Comparison of ENCODE assay signal across 11 cellular contexts in the genomic region with DNA sequence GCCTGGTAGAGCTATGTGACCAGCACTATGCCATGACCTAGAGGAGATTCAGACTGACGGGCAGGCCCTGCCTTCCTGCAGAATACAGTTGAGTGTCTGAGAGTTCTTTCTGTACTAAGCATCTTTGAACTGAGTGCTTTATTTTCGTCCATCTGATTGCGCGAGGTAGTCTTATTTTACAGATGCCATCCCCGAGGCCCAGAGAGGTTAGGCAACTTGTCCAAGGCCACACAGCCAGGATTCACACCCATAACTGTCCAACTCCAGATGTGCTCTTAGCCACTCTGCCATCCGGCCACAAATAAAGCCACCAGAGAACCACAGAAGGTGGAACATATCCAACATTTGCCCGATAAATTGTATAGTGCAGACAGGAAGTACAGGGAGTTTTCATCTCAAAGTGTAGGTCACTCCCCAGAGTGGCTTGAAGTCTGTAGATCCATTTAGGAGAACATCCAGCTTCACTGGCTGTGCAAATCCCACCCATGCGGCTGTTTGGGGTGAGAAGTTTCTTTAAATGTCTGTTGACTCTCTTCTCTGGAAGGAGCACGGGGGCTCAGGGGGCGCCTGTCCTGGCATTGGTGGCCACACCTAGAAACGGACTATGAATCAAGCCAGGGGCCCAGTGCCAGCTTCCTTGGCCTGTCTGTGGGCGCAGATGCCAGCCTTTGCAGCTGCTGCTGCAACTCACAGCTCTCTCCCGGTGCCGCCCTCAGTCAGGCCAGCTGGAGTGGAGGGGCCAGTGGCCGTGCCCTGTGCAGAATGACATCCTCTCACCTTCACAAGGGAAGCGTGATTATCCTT. TPM values are rescaled to one million over a fixed set of nuclear protein-coding genes. Genes with fewer than 3 reads are reported as not detected.
DNase-seq lines count a peak whose midpoint lies in the region; ATAC-seq, FAIRE-seq and TF ChIP-seq lines count a peak whose summit lies in the region.
"Had no signal": no experiment of that assay in that cellular context is flagged by ENCODE, and none has a peak within 500 bp of the region (broad histone marks: within the 10 kb centered on the region; RNA-seq: fewer than 3 reads in every experiment).

No MANE protein-coding gene starts in this region.

- H3K4me1 ChIP-seq in astrocyte (ENCODE audit: insufficient read depth, low read length) (peaks cover 65% of the 10 kb centered on the region), small intestine (ENCODE audit: control insufficient read depth in 2 of 2, insufficient read depth in 1 of 2, low read depth in 1 of 2, low read length in 1 of 2) (peaks cover 0 to 2% of the 10 kb centered on the region in 2 donors)

- H3K36me3 Mint-ChIP-seq in astrocyte (ENCODE audit: low read depth, unreplicated experiment): no peaks in the 10 kb centered on the region
- H3K36me3 Mint-ChIP-seq in stimulated activated effector memory CD8-positive, alpha-beta T cell treated with anti-CD3 and anti-CD28 coated beads, Interleukin-12 subunit alpha, Interleukin-12 subunit beta, amount 100 ng/mL, for 72 hours: no peaks in the 10 kb centered on the region

- H3K79me2 ChIP-seq in astrocyte (ENCODE audit: insufficient read depth, low read length): peaks cover 76% of the 10 kb centered on the region

- no peaks in the 10 kb centered on the region for H3K9me3 ChIP-seq in astrocyte (ENCODE audit: insufficient read depth, low read depth, low read length)
- H3K9me3 ChIP-seq in small intestine (ENCODE audit: control insufficient read depth, low read depth): no peaks in the 10 kb centered on the region

- H3K9me3 Mint-ChIP-seq in astrocyte (ENCODE audit: unreplicated experiment): no peaks in the 10 kb centered on the region
- H3K9me3 Mint-ChIP-seq in stimulated activated effector memory CD8-positive, alpha-beta T cell treated with anti-CD3 and anti-CD28 coated beads, Interleukin-12 subunit alpha, Interleukin-12 subunit beta, amount 100 ng/mL, for 72 hours: no peaks in the 10 kb centered on the region
- H3K9me3 Mint-ChIP-seq: nephron progenitor cell had no signal

- H3K27ac ChIP-seq in astrocyte (ENCODE audit: low read depth, low read length) (peak overlapping the region; percentile 50), small intestine (ENCODE audit: low read depth in 1 of 2, low read length in 1 of 2) (peak overlapping the region in 1 of 2 donors; percentile 19)

- H3K27me3 ChIP-seq in astrocyte (ENCODE audit: insufficient read depth, low read length): no peaks in the 10 kb centered on the region
- no peaks in the 10 kb centered on the region for H3K27me3 ChIP-seq in small intestine (ENCODE audit: control insufficient read depth in 2 of 2, insufficient read depth in 2 of 2, low read length in 2 of 2)

- peak overlapping the region; percentile 11 for H3K4me3 Mint-ChIP-seq in astrocyte (ENCODE audit: unreplicated experiment)
- H3K4me3 Mint-ChIP-seq in stimulated activated effector memory CD8-positive, alpha-beta T cell treated with anti-CD3 and anti-CD28 coated beads, Interleukin-12 subunit alpha, Interleukin-12 subunit beta, amount 100 ng/mL, for 72 hours: no peak overlapping the region
- H3K4me3 Mint-ChIP-seq: nephron progenitor cell had no signal

- ATAC-seq in left lobe of liver (peak; percentile 80), HG03520 (IDR thresholded peaks at IDR 0.05; ENCODE audit: unreplicated experiment) (no peak), HG02938 (IDR thresholded peaks at IDR 0.05; ENCODE audit: unreplicated experiment) (no peak)
- ATAC-seq in stimulated activated effector memory CD8-positive, alpha-beta T cell treated with anti-CD3 and anti-CD28 coated beads, Interleukin-12 subunit alpha, Interleukin-12 subunit beta, amount 100 ng/mL, for 72 hours: no peak

- DNase-seq in H54 (ENCODE audit: insufficient read length, low spot score) (peak; percentile 78), astrocyte (ENCODE audit: low read depth) (no peak), left lobe of liver (ENCODE audit: low spot score) (peak; percentile 64), small intestine (peak; percentile 29), CD1c-positive myeloid dendritic cell (ENCODE audit: extremely low spot score) (no peak)
- DNase-seq in stimulated activated effector memory CD8-positive, alpha-beta T cell treated with anti-CD3 and anti-CD28 coated beads, Interleukin-12 subunit alpha, Interleukin-12 subunit beta, amount 100 ng/mL, for 72 hours (ENCODE audit: low spot score in 2 of 2): no peak
- DNase-seq: DMS79 treated with DMSO at 0.1 percent for 48 hours; nephron progenitor cell; stimulated activated naive CD4-positive, alpha-beta T cell had no signal

- H3K27ac Mint-ChIP-seq in astrocyte (ENCODE audit: unreplicated experiment): peak overlapping the region; percentile 75
- H3K27ac Mint-ChIP-seq in stimulated activated effector memory CD8-positive, alpha-beta T cell treated with anti-CD3 and anti-CD28 coated beads, Interleukin-12 subunit alpha, Interleukin-12 subunit beta, amount 100 ng/mL, for 72 hours: no peak overlapping the region

- peaks cover 82% of the 10 kb centered on the region for H3K4me1 Mint-ChIP-seq in astrocyte (ENCODE audit: low read depth, unreplicated experiment)
- peaks cover 43% of the 10 kb centered on the region for H3K4me1 Mint-ChIP-seq in stimulated activated effector memory CD8-positive, alpha-beta T cell treated with anti-CD3 and anti-CD28 coated beads, Interleukin-12 subunit alpha, Interleukin-12 subunit beta, amount 100 ng/mL, for 72 hours

- H3K27me3 Mint-ChIP-seq in astrocyte (ENCODE audit: low read depth, unreplicated experiment): no peaks in the 10 kb centered on the region

- no peak for TF ChIP-seq CTCF in astrocyte (IDR thresholded peaks at IDR 0.05; ENCODE audit: insufficient read depth, low read depth, low read length)

- H3K9ac ChIP-seq in astrocyte (ENCODE audit: low read length): peak overlapping the region; percentile 11

- no peak overlapping the region for H3K4me3 ChIP-seq in astrocyte (ENCODE audit: insufficient read depth, low read depth, low read length)
- no peak overlapping the region for H3K4me3 ChIP-seq in small intestine (ENCODE audit: low read depth in 1 of 2, low read length in 2 of 2)

- 41 to 63% (median 51%) methylated on average over 16 of the region's 16 CpGs for WGBS in small intestine, 3 donors

- FAIRE-seq in H54 (lab: Jason Lieb, UNC): peak; percentile 11
- no peak for FAIRE-seq in astrocyte (lab: Jason Lieb, UNC)
- FAIRE-seq in small intestine (lab: Jason Lieb, UNC): no peak

- no peak for TF ChIP-seq POLR2A in H54 (IDR thresholded peaks at IDR 0.05; ENCODE audit: low read depth, low read length)

- H3K36me3 ChIP-seq in astrocyte (ENCODE audit: insufficient read depth, low read length) (no peaks in the 10 kb centered on the region), small intestine (ENCODE audit: control insufficient read depth in 2 of 2, insufficient read depth in 2 of 2, low read length in 2 of 2) (no peaks in the 10 kb centered on the region)

- H2AFZ ChIP-seq in astrocyte (ENCODE audit: low read depth, low read length): no peak overlapping the region

- H4K20me1 ChIP-seq in astrocyte (ENCODE audit: insufficient read depth, low read length): peaks cover 71% of the 10 kb centered on the region

- H3K4me2 ChIP-seq in astrocyte (ENCODE audit: low read length): peak overlapping the region; percentile 61

RNA-seq across cellular contexts. Expression of a gene that starts 11.1 kb away (rescaled TPM):
- total RNA-seq in astrocyte: 42.9 and 43.5 TPM in 2 replicates
- 1.3 TPM for total RNA-seq in left lobe of liver
- polyA plus RNA-seq in small intestine: 1 to 10 TPM in 1 of 3 donors, under 1 TPM in 2; 0.22 to 4.8 (median 0.27) TPM

Comparison
In these comparisons a context has a peak if more than half of its experiments do, and no peak if none do; other contexts are left out.
1. DNase-seq: peak in H54 (single experiment), left lobe of liver (single experiment) and small intestine (single experiment); none in astrocyte (single experiment), stimulated activated effector memory CD8-positive, alpha-beta T cell treated with anti-CD3 and anti-CD28 coated beads, Interleukin-12 subunit alpha, Interleukin-12 subunit beta, amount 100 ng/mL, for 72 hours (0 of 2) and CD1c-positive myeloid dendritic cell (single experiment).
2. RNA of a gene that starts 11.1 kb away (total RNA-seq): 42.9 to 43.5 TPM in astrocyte; 1.3 TPM in left lobe of liver (single experiment); every median in the first group is over 10 times any median in the second.